Comparison of ENCODE assay signal across 9 cellular contexts in the genomic region with DNA sequence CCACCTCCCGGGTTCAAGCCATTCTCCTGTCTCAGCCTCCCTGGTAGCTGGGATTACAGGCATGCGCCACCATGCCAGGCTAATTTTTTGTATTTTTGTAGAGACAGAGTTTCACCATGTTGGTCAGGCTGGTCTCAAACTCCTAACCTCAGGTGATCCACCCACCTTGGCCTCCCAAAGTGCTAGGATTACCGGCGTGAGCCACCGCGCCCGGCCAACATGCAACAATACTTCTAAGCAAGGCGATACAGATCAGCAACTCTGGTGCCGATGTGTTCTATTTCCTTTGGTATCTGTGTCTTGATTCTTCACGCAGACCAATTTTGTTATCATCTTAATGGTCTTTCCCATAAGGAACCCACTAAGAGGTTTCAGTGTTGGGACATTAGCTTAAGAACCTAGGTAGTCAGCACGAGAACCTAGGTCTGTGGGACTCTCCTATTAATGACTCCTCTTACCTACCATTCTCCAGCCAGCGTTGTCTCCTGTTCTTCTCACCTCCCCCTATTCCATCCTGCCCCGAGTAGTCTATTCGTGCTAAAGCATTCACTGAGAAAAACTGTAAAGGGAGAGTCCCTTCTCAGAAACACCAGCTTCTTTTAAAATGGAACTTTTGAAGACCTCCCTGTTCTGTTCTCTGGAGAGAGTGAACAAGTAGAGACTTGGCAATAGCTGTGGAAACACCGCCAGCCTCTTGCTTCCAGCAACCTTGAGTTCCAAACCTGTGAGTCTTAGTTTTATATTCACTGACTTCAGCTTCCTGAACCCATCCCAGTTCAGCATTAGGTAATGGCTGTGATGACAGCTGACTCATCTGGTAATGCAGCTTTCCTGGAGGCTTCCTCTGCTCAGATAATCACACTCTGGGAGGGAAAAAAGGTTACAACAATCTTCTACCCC.
DNase-seq lines count a peak whose midpoint lies in the region; ATAC-seq and TF ChIP-seq lines count a peak whose summit lies in the region.
"Had no signal": no experiment of that assay in that cellular context is flagged by ENCODE, and none has a peak within 500 bp of the region (broad histone marks: within the 10 kb centered on the region; RNA-seq: fewer than 3 reads in every experiment).

No MANE protein-coding gene starts in this region.

- peaks cover 7% of the 10 kb centered on the region for H3K9me3 Mint-ChIP-seq in WTC11

- no peak overlapping the region for H3K27ac ChIP-seq in tibial artery

- no peak overlapping the region for H3K4me3 Mint-ChIP-seq in WTC11

- H3K9me3 ChIP-seq in tibial artery: no peaks in the 10 kb centered on the region
- H3K9me3 ChIP-seq: tibial nerve had no signal

- no peaks in the 10 kb centered on the region for H3K27me3 ChIP-seq in tibial artery
- H3K27me3 ChIP-seq: tibial nerve had no signal

- POLR2A ChIA-PET in WTC11 (lab: Charles Lee): no interaction called here

- TF ChIP-seq CTCF in tibial artery (IDR thresholded peaks at IDR 0.05): no peak
- no peak for TF ChIP-seq CTCF in WTC11 (IDR thresholded peaks at IDR 0.05)

- DNase-seq in HK-2 (ENCODE audit: unreplicated experiment) (peak; percentile 72), astrocyte of the hippocampus (ENCODE audit: low read depth, low spot score) (peak; percentile 94), kidney tubule cell (ENCODE audit: low spot score) (peak; percentile 98), tibial artery (peak; percentile 55 to 70), WTC11 (ENCODE audit: low spot score) (no peak), NCI-H146 (lab: John Stamatoyannopoulos, UW) (no peak), NAMALWA (ENCODE audit: low spot score) (no peak), SK-N-DZ (ENCODE audit: low spot score) (no peak)

- no peak overlapping the region for H3K4me3 ChIP-seq in tibial artery
- H3K4me3 ChIP-seq: tibial nerve had no signal

- CTCF ChIA-PET in WTC11 (lab: Charles Lee): interaction anchor here (1.7 kb wide), 1 partner anchor 26 kb away, joined by 8 read pairs; no protein-coding TSS in a partner anchor

- ATAC-seq in WTC11: no peak

- no peak overlapping the region for H3K27ac Mint-ChIP-seq in WTC11

- H3K27me3 Mint-ChIP-seq in WTC11 (ENCODE audit: low read depth): no peaks in the 10 kb centered on the region

- peaks cover 23% of the 10 kb centered on the region for H3K4me1 Mint-ChIP-seq in WTC11

- no peaks in the 10 kb centered on the region for H3K36me3 ChIP-seq in tibial artery
- H3K36me3 ChIP-seq: tibial nerve had no signal

- H3K36me3 Mint-ChIP-seq in WTC11: no peaks in the 10 kb centered on the region

- intact Hi-C loops in tibial artery (cut with DNase I; ENCODE audit: low total_unique reads): no loop called here

- H3K4me1 ChIP-seq in tibial artery: peaks cover 0 to 7% (median 0%) of the 10 kb centered on the region in 4 donors

TF ChIP-seq in WTC11, 78 proteins besides CTCF, POLR2A, EP300 and RAD21 (continues in another document):
- TF ChIP-seq, protein P1, sequence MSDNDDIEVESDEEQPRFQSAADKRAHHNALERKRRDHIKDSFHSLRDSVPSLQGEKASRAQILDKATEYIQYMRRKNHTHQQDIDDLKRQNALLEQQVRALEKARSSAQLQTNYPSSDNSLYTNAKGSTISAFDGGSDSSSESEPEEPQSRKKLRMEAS (CRISPR knock-in tag; IDR thresholded peaks at IDR 0.05): no peak
- TF ChIP-seq NR1H2 (CRISPR knock-in tag; IDR thresholded peaks at IDR 0.05) (no peak), TCF7 (CRISPR knock-in tag; IDR thresholded peaks at IDR 0.05; ENCODE audit: low read depth) (no peak), GABPB1 (CRISPR knock-in tag; IDR thresholded peaks at IDR 0.05) (no peak), TEAD4 (CRISPR knock-in tag; IDR thresholded peaks at IDR 0.05) (no peak), CREM (CRISPR knock-in tag; IDR thresholded peaks at IDR 0.05) (no peak), ZNF263 (CRISPR knock-in tag; IDR thresholded peaks at IDR 0.05; ENCODE audit: low read depth) (no peak)
- TF ChIP-seq, protein P2, sequence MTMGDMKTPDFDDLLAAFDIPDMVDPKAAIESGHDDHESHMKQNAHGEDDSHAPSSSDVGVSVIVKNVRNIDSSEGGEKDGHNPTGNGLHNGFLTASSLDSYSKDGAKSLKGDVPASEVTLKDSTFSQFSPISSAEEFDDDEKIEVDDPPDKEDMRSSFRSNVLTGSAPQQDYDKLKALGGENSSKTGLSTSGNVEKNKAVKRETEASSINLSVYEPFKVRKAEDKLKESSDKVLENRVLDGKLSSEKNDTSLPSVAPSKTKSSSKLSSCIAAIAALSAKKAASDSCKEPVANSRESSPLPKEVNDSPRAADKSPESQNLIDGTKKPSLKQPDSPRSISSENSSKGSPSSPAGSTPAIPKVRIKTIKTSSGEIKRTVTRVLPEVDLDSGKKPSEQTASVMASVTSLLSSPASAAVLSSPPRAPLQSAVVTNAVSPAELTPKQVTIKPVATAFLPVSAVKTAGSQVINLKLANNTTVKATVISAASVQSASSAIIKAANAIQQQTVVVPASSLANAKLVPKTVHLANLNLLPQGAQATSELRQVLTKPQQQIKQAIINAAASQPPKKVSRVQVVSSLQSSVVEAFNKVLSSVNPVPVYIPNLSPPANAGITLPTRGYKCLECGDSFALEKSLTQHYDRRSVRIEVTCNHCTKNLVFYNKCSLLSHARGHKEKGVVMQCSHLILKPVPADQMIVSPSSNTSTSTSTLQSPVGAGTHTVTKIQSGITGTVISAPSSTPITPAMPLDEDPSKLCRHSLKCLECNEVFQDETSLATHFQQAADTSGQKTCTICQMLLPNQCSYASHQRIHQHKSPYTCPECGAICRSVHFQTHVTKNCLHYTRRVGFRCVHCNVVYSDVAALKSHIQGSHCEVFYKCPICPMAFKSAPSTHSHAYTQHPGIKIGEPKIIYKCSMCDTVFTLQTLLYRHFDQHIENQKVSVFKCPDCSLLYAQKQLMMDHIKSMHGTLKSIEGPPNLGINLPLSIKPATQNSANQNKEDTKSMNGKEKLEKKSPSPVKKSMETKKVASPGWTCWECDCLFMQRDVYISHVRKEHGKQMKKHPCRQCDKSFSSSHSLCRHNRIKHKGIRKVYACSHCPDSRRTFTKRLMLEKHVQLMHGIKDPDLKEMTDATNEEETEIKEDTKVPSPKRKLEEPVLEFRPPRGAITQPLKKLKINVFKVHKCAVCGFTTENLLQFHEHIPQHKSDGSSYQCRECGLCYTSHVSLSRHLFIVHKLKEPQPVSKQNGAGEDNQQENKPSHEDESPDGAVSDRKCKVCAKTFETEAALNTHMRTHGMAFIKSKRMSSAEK (CRISPR knock-in tag; IDR thresholded peaks at IDR 0.05; ENCODE audit: borderline replicate concordance): no peak
- TF ChIP-seq, protein P3, sequence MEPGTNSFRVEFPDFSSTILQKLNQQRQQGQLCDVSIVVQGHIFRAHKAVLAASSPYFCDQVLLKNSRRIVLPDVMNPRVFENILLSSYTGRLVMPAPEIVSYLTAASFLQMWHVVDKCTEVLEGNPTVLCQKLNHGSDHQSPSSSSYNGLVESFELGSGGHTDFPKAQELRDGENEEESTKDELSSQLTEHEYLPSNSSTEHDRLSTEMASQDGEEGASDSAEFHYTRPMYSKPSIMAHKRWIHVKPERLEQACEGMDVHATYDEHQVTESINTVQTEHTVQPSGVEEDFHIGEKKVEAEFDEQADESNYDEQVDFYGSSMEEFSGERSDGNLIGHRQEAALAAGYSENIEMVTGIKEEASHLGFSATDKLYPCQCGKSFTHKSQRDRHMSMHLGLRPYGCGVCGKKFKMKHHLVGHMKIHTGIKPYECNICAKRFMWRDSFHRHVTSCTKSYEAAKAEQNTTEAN (CRISPR knock-in tag; IDR thresholded peaks at IDR 0.05): no peak
- TF ChIP-seq, protein P4, sequence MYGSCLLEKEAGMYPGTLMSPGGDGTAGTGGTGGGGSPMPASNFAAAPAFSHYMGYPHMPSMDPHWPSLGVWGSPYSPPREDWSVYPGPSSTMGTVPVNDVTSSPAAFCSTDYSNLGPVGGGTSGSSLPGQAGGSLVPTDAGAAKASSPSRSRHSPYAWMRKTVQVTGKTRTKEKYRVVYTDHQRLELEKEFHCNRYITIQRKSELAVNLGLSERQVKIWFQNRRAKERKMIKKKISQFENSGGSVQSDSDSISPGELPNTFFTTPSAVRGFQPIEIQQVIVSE (CRISPR knock-in tag; IDR thresholded peaks at IDR 0.05; ENCODE audit: borderline replicate concordance): no peak
- TF ChIP-seq, protein P5, sequence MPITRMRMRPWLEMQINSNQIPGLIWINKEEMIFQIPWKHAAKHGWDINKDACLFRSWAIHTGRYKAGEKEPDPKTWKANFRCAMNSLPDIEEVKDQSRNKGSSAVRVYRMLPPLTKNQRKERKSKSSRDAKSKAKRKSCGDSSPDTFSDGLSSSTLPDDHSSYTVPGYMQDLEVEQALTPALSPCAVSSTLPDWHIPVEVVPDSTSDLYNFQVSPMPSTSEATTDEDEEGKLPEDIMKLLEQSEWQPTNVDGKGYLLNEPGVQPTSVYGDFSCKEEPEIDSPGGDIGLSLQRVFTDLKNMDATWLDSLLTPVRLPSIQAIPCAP (CRISPR knock-in tag; IDR thresholded peaks at IDR 0.05): no peak

Comparison
In these comparisons a context has a peak if more than half of its experiments do, and no peak if none do; other contexts are left out.
1. DNase-seq: peak in HK-2 (single experiment), astrocyte of the hippocampus (single experiment), kidney tubule cell (single experiment) and tibial artery (2 of 2); none in WTC11 (single experiment), NCI-H146 (single experiment), NAMALWA (single experiment) and SK-N-DZ (single experiment).